ENCODE assay signal across 8 cellular contexts in the genomic region with DNA sequence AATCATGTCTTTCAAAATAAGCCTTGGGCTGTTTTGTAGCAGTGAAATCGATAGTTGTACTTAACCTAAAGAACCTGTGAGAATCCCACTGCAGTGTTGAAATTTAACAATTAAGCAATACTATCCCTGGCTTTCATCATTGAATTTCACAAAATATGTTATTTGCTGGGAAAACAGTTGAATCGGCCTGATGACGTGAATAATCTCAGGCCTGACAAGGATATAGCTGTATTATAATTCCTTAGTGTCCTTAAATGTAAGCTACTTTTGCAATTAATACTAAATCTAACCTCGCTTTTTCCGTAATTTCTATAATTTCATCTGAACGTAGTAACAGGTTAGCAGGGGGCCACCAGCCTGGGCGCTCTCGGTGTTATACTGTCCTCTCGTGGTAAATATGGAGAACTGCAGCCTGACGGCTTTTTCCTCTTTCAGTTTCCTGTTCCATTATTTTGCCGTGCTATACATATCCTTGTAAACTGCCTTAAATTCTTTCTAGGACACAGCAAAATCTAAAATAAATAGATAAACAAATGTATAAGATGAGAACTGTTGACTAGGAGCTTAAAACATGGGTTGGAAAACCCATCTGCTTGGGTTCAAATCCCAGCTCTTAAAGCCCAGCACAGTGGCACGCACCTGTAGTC. TPM values are rescaled to one million over a fixed set of nuclear protein-coding genes. Genes with fewer than 3 reads are reported as not detected.
DNase-seq lines count a peak whose midpoint lies in the region; ATAC-seq, FAIRE-seq and TF ChIP-seq lines count a peak whose summit lies in the region.

No MANE protein-coding gene starts in this region.

- peak; percentile 98 for TF ChIP-seq CTCF in A549 (IDR thresholded peaks at IDR 0.05)

- H3K4me3 Mint-ChIP-seq in stimulated activated effector memory CD8-positive, alpha-beta T cell treated with anti-CD3 and anti-CD28 coated beads, Interleukin-12 subunit alpha, Interleukin-12 subunit beta, amount 100 ng/mL, for 72 hours: peak overlapping the region; percentile 36

- H3K9me3 ChIP-seq in A549: peaks cover 5% of the 10 kb centered on the region; the same call in 2 of the 3 replicates

- no peak for TF ChIP-seq POLR2A in A549 (IDR thresholded peaks at IDR 0.05; ENCODE audit: low read length)
- TF ChIP-seq POLR2A in GM18505 (IDR thresholded peaks at IDR 0.05; ENCODE audit: borderline replicate concordance, extremely low read depth, insufficient read depth, insufficient read length): no peak

- peak overlapping the region; percentile 87 to 93 for H3K27ac ChIP-seq in A549

- H3K4me1 ChIP-seq in A549: peaks cover 22% of the 10 kb centered on the region

- DNase-seq in A549 (ENCODE audit: low read depth in 1 of 2, low spot score in 1 of 2): peak; percentile 45 to 67
- peak; percentile 4 for DNase-seq in NCI-H524 treated with DMSO at 0.1 percent for 48 hours (lab: John Stamatoyannopoulos, UW)
- peak; percentile 33 to 60 for DNase-seq in activated CD4-positive, alpha-beta T cell treated with anti-CD3 and anti-CD28 coated beads, Interleukin-2, amount 50 U/mL, for 48 hours
- peak; percentile 42 for DNase-seq in effector CD4-positive, alpha-beta T cell
- peak; percentile 59 for DNase-seq in midbrain (lab: John Stamatoyannopoulos, UW)
- peak; percentile 44 to 73 for DNase-seq in stimulated activated effector memory CD8-positive, alpha-beta T cell treated with anti-CD3 and anti-CD28 coated beads, Interleukin-12 subunit alpha, Interleukin-12 subunit beta, amount 100 ng/mL, for 72 hours (ENCODE audit: low spot score in 2 of 2)

- CTCF ChIA-PET in A549 (lab: Yijun Ruan, JAX): interaction anchor here (0.6 to 3.5 kb wide), 83 partner anchors 9 to 966 kb away, joined by 3 to 50 read pairs (median 4); partner anchors contain the start of genes AHI1 and MAP7

- peak overlapping the region; percentile 32 for H3K27ac Mint-ChIP-seq in stimulated activated effector memory CD8-positive, alpha-beta T cell treated with anti-CD3 and anti-CD28 coated beads, Interleukin-12 subunit alpha, Interleukin-12 subunit beta, amount 100 ng/mL, for 72 hours

- ATAC-seq in A549 (peak; percentile 83 to 86), GM18505 (IDR thresholded peaks at IDR 0.05; ENCODE audit: unreplicated experiment) (peak; percentile 58), HG03064 (IDR thresholded peaks at IDR 0.05; ENCODE audit: low read depth, unreplicated experiment) (peak; percentile 73)
- peak; percentile 75 for ATAC-seq in stimulated activated effector memory CD8-positive, alpha-beta T cell treated with anti-CD3 and anti-CD28 coated beads, Interleukin-12 subunit alpha, Interleukin-12 subunit beta, amount 100 ng/mL, for 72 hours

- WGBS in A549 (ENCODE audit: missing lambda C conversion rate): 9% methylated on average over 12 of the region's 12 CpGs

- TF ChIP-seq EP300 in A549 (IDR thresholded peaks at IDR 0.05): peak; percentile 47 to 73; a peak in 3 of 5 replicates

- H3K36me3 Mint-ChIP-seq in stimulated activated effector memory CD8-positive, alpha-beta T cell treated with anti-CD3 and anti-CD28 coated beads, Interleukin-12 subunit alpha, Interleukin-12 subunit beta, amount 100 ng/mL, for 72 hours: peaks cover 12% of the 10 kb centered on the region

- POLR2A ChIA-PET in A549 (lab: Yijun Ruan, JAX): interaction anchor here (1.1 kb wide), 1 partner anchor 211 kb away, joined by 3 read pairs; no protein-coding TSS in a partner anchor

- TF ChIP-seq RAD21 in A549 (conservative IDR thresholded peaks at IDR 0.05 in 1 of 2, IDR thresholded peaks at IDR 0.05 in 1 of 2): peak; percentile 99

- no peak for FAIRE-seq in A549 (lab: Jason Lieb, UNC)

- H3K9me3 Mint-ChIP-seq in stimulated activated effector memory CD8-positive, alpha-beta T cell treated with anti-CD3 and anti-CD28 coated beads, Interleukin-12 subunit alpha, Interleukin-12 subunit beta, amount 100 ng/mL, for 72 hours: no peaks in the 10 kb centered on the region

- peak overlapping the region; percentile 64 for H3K4me2 ChIP-seq in A549

- H3K4me1 Mint-ChIP-seq in stimulated activated effector memory CD8-positive, alpha-beta T cell treated with anti-CD3 and anti-CD28 coated beads, Interleukin-12 subunit alpha, Interleukin-12 subunit beta, amount 100 ng/mL, for 72 hours: peaks cover 8% of the 10 kb centered on the region

- H3K4me3 ChIP-seq in A549: peak overlapping the region; percentile 30; the same call in 1 of the 3 replicates

TF ChIP-seq in A549, 52 proteins besides CTCF, POLR2A, EP300 and RAD21:
- TF ChIP-seq JUN (IDR thresholded peaks at IDR 0.05) (peak in 1 of 2 experiments; percentile 57; a peak in 3 of 5 replicates), CEBPB (IDR thresholded peaks at IDR 0.05) (peak; percentile 95 to 98), E2F6 (IDR thresholded peaks at IDR 0.05; ENCODE audit: borderline replicate concordance, low read depth) (no peak), SMC3 (IDR thresholded peaks at IDR 0.05) (peak; percentile 97), HES2 (IDR thresholded peaks at IDR 0.05) (peak; percentile 75), FOSL2 (IDR thresholded peaks at IDR 0.05) (no peak), FOSL2 (CRISPR knock-in tag; IDR thresholded peaks at IDR 0.05) (0 out of 2 replicates have a peak, but pooled peaks have one; percentile 7)

RNA-seq across cellular contexts. Expression of gene MTFR2, which starts 24.0 kb away (rescaled TPM):
- polyA plus RNA-seq in A549 (2011; rRNA removed): 17.4 and 20.1 TPM in 2 replicates
- polyA plus RNA-seq in A549 (2012; cell fraction: cytosol; rRNA removed): 17.4 and 17.6 TPM in 2 replicates
- polyA plus RNA-seq in A549 (2012; cell fraction: nucleus; rRNA removed): 15.4 and 21.6 TPM in 2 replicates
- 11.3 to 11.8 TPM (median 11.6 TPM) in 3 replicates for polyA plus RNA-seq in A549 (2017; fragmentation: RNase III; extraction: RNeasy Plus Mini Kit Qiagen cat#74134 plus additional on column Dnase treatment)
- 13.5 and 16.9 TPM in 2 replicates for polyA minus RNA-seq in A549 (2011; rRNA and poly(A)+ RNA removed)

Comparison
In these comparisons a context has a peak if more than half of its experiments do, and no peak if none do; other contexts are left out.
1. Peak in every context shown above with its lines: DNase-seq, ATAC-seq, H3K4me3 ChIP-seq and H3K27ac ChIP-seq.
2. DNase-seq: peak in every context shown above with its lines; median percentile 59 in midbrain; 58 in stimulated activated effector memory CD8-positive, alpha-beta T cell treated with anti-CD3 and anti-CD28 coated beads, Interleukin-12 subunit alpha, Interleukin-12 subunit beta, amount 100 ng/mL, for 72 hours; 56 in A549; 46 in activated CD4-positive, alpha-beta T cell treated with anti-CD3 and anti-CD28 coated beads, Interleukin-2, amount 50 U/mL, for 48 hours; 42 in effector CD4-positive, alpha-beta T cell; 4 in NCI-H524 treated with DMSO at 0.1 percent for 48 hours.